In genomic region chr12:114954626-114955025, GRCh38 we compare ENCODE assay signal across 24 cellular contexts.
DNase-seq lines count a peak whose midpoint lies in the region; TF ChIP-seq lines count a peak whose summit lies in the region.
"Had no signal": no experiment of that assay in that cellular context is flagged by ENCODE, and none has a peak within 500 bp of the region (broad histone marks: within the 10 kb centered on the region; RNA-seq: fewer than 3 reads in every experiment).

No MANE protein-coding gene starts in this region.

- no peak overlapping the region for H2BK5ac ChIP-seq in mesenchymal stem cell (ENCODE audit: low read depth, low read length, poor library complexity, severe bottlenecking)
- no peak overlapping the region for H2BK5ac ChIP-seq in mesendoderm (ENCODE audit: low read length)

- no peak overlapping the region for H3K4me3 ChIP-seq in hepatocyte
- no peak overlapping the region for H3K4me3 ChIP-seq in mesenchymal stem cell (ENCODE audit: insufficient read depth in 1 of 2, low read depth in 1 of 2, low read length in 2 of 2)
- no peak overlapping the region for H3K4me3 ChIP-seq in mesendoderm (ENCODE audit: low read length)
- H3K4me3 ChIP-seq: GM12878, SJSA1 had no signal

- DNase-seq in NCI-H82 (lab: John Stamatoyannopoulos, UW) (peak; percentile 8), NCI-H82 treated with DMSO at 0.1 percent for 48 hours (lab: John Stamatoyannopoulos, UW; ENCODE audit: unreplicated experiment) (no peak), SK-MEL-5 (ENCODE audit: low read depth, low spot score) (peak; percentile 49), hepatocyte (ENCODE audit: low spot score) (no peak), pons (ENCODE audit: low spot score) (peak; percentile 32), T1000 (lab: John Stamatoyannopoulos, UW) (no peak), mesenchymal stem cell (no peak), mesendoderm (no peak)
- DNase-seq: CD8-positive, alpha-beta T cell; DMS 273 treated with DMSO at 0.1 percent for 48 hours; DMS79; GDM1; HCEC 1CT; NCI-H1092 treated with DMSO at 0.1 percent for 48 hours; NCI-H1436; NCI-H187; NCI-H2081 treated with DMSO at 0.1 percent for 48 hours; NCI-H524; OCI-M1 had no signal

- H3K27me3 ChIP-seq in hepatocyte (no peaks in the 10 kb centered on the region), mesenchymal stem cell (ENCODE audit: control insufficient read depth in 1 of 2, insufficient read depth in 1 of 2, low read length in 2 of 2) (no peaks in the 10 kb centered on the region), mesendoderm (ENCODE audit: insufficient read depth, low read length, poor library complexity) (no peaks in the 10 kb centered on the region)
- H3K27me3 ChIP-seq: SJSA1 had no signal

- H2AK5ac ChIP-seq in mesenchymal stem cell (ENCODE audit: low read length, severe bottlenecking) = no peak overlapping the region
- H2AK5ac ChIP-seq in mesendoderm (ENCODE audit: low read length) = no peak overlapping the region

- no peak overlapping the region for H2BK120ac ChIP-seq in mesenchymal stem cell (ENCODE audit: low read depth, low read length)
- H2BK120ac ChIP-seq in mesendoderm (ENCODE audit: low read depth, low read length) = no peak overlapping the region

- in situ Hi-C loops in SK-MEL-5 (cut with HindIII; ENCODE audit: low pct_unique_long_range_greater_than_20kb, low sequenced_read_pairs) = no loop called here

- 68% methylated on average over 4 of the region's 4 CpGs for WGBS in hepatocyte (ENCODE audit: low lambda C conversion rate, missing lambda C conversion rate)
- WGBS in mesenchymal stem cell = 89% methylated on average over 3 of the region's 4 CpGs
- no CpG with 5 or more reads among the region's 4 CpGs for WGBS in mesendoderm (ENCODE audit: extremely low coverage, insufficient coverage, low lambda C conversion rate)

- H2AFZ ChIP-seq in hepatocyte = no peak overlapping the region
- no peak overlapping the region for H2AFZ ChIP-seq in mesenchymal stem cell (ENCODE audit: low read depth, low read length)

- no peak overlapping the region for H4K8ac ChIP-seq in mesenchymal stem cell (ENCODE audit: low read length)
- no peak overlapping the region for H4K8ac ChIP-seq in mesendoderm (ENCODE audit: low read depth, low read length)

- H3K9me3 ChIP-seq in hepatocyte (ENCODE audit: low read depth) = no peaks in the 10 kb centered on the region
- H3K9me3 ChIP-seq in mesenchymal stem cell (ENCODE audit: control insufficient read depth, low read length) = no peaks in the 10 kb centered on the region
- H3K9me3 ChIP-seq: SJSA1 had no signal

- H3K36me3 ChIP-seq in hepatocyte (replicated peaks; ENCODE audit: insufficient read depth, low read depth) (no peaks in the 10 kb centered on the region), mesenchymal stem cell (ENCODE audit: control insufficient read depth in 1 of 2, insufficient read depth in 2 of 2, low read depth in 1 of 2, low read length in 2 of 2) (no peaks in the 10 kb centered on the region), mesendoderm (ENCODE audit: control insufficient read depth, insufficient read depth, low read length) (no peaks in the 10 kb centered on the region)
- H3K36me3 ChIP-seq: SJSA1 had no signal

- H3K4me1 ChIP-seq in hepatocyte (ENCODE audit: insufficient read depth) = peaks cover 19% of the 10 kb centered on the region
- H3K4me1 ChIP-seq in mesenchymal stem cell (ENCODE audit: control insufficient read depth, insufficient read depth, low read depth, low read length) = no peaks in the 10 kb centered on the region
- H3K4me1 ChIP-seq in mesendoderm (ENCODE audit: control insufficient read depth, low read depth, low read length) = no peaks in the 10 kb centered on the region

- H3K4ac ChIP-seq in mesenchymal stem cell (ENCODE audit: low read depth in 1 of 2, low read length in 2 of 2) = peak overlapping the region in 1 of 2 experiments; percentile 84
- no peak overlapping the region for H3K4ac ChIP-seq in mesendoderm (ENCODE audit: low read depth, low read length)

- no peak for TF ChIP-seq CTCF in hepatocyte (IDR thresholded peaks at IDR 0.05; ENCODE audit: poor library complexity)

- H4K5ac ChIP-seq in mesendoderm (ENCODE audit: low read length) = no peak overlapping the region

- H3K23ac ChIP-seq in mesenchymal stem cell (ENCODE audit: low read length in 2 of 2) = no peak overlapping the region
- H3K23ac ChIP-seq in mesendoderm (ENCODE audit: low read length) = no peak overlapping the region

- H3K79me2 ChIP-seq in hepatocyte (no peaks in the 10 kb centered on the region), mesendoderm (ENCODE audit: control insufficient read depth, insufficient read depth, low read length) (no peaks in the 10 kb centered on the region)

- H3K14ac ChIP-seq in mesenchymal stem cell (ENCODE audit: low read length in 2 of 2) = no peak overlapping the region

- H3K27ac ChIP-seq in hepatocyte = peak overlapping the region; percentile 90
- no peak overlapping the region for H3K27ac ChIP-seq in mesenchymal stem cell (ENCODE audit: low read length, poor library complexity, severe bottlenecking)
- H3K27ac ChIP-seq in mesendoderm (ENCODE audit: low read depth, low read length) = no peak overlapping the region
- H3K27ac ChIP-seq: 22Rv1, C4-2B, HL-60, SJSA1 had no signal

- H3K79me1 ChIP-seq in mesenchymal stem cell (replicated peaks; ENCODE audit: low read length, poor library complexity, severe bottlenecking) (no peaks in the 10 kb centered on the region), mesendoderm (ENCODE audit: low read length) (no peaks in the 10 kb centered on the region)

- no peak overlapping the region for H4K91ac ChIP-seq in mesenchymal stem cell (ENCODE audit: low read length)

- H3K4me2 ChIP-seq in hepatocyte (no peak overlapping the region), mesenchymal stem cell (ENCODE audit: low read length, poor library complexity, severe bottlenecking) (no peak overlapping the region), mesendoderm (ENCODE audit: low read length) (no peak overlapping the region)

- H4K20me1 ChIP-seq in hepatocyte (ENCODE audit: insufficient read depth, poor library complexity, severe bottlenecking) = no peaks in the 10 kb centered on the region

- no peaks in the 10 kb centered on the region for H3K9me2 ChIP-seq in hepatocyte (replicated peaks; ENCODE audit: insufficient read depth)

- no peak overlapping the region for H3K56ac ChIP-seq in mesendoderm (ENCODE audit: low read length)

- H3K9ac ChIP-seq in mesenchymal stem cell (ENCODE audit: low read length) = no peak overlapping the region
- H3K9ac ChIP-seq in mesendoderm (ENCODE audit: low read length) = no peak overlapping the region

- H2BK12ac ChIP-seq in mesenchymal stem cell (ENCODE audit: low read length in 2 of 2) = peak overlapping the region in 1 of 2 experiments; percentile 52

- H2BK15ac ChIP-seq in mesenchymal stem cell (ENCODE audit: low read depth, poor library complexity, severe bottlenecking) (no peak overlapping the region), mesendoderm (replicated peaks; ENCODE audit: low read depth) (no peak overlapping the region)

- H3K18ac ChIP-seq in mesenchymal stem cell (ENCODE audit: low read depth in 1 of 2, low read length in 2 of 2) = peak overlapping the region in 1 of 2 experiments; percentile 10
- H3K18ac ChIP-seq in mesendoderm (ENCODE audit: low read length) = no peak overlapping the region

Comparison
In these comparisons a context has a peak if more than half of its experiments do, and no peak if none do; other contexts are left out.
1. DNase-seq: peak in NCI-H82 (single experiment), SK-MEL-5 (single experiment) and pons (single experiment); none in NCI-H82 treated with DMSO at 0.1 percent for 48 hours (single experiment), hepatocyte (single experiment), T1000 (single experiment), mesenchymal stem cell (single experiment) and mesendoderm (single experiment).